Comparison of ENCODE assay signal across 20 cellular contexts in the genomic region with DNA sequence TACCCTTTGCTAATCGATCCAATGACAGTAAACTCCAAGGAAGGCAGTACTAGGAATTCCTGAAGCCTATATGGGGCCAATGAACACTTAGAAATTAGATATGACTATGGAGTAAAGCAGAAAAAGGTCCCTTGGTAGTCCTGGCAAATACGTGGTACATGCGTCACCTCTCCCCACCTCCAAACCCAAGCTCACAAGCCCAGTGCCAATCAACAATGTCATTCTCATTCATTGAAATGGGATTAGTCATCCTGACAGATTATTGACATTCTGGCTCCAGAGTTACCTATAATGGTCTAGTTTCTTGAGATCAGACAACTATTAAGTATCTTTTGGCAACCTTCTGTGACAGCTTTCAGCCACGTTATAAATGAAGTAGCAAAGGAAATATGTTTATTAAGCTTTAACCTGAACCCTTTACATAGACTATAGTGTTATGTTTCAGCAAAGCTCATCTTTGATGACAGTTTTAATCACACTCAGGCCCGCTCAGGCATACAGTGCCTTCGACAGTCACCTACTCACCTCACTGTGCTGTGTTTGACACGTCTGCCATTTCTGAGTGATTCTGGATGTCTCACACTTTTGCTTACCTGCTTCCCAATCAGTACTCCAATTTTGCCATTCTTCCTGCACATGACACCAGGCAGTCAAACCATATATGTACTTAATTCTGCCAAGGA.
A peak's percentile ranks its signal among the peaks of the same experiment; 100 is the strongest.
DNase-seq lines count a peak whose midpoint lies in the region; ATAC-seq, FAIRE-seq and TF ChIP-seq lines count a peak whose summit lies in the region.
"Had no signal": no experiment of that assay in that cellular context is flagged by ENCODE, and none has a peak within 500 bp of the region (broad histone marks: within the 10 kb centered on the region; RNA-seq: fewer than 3 reads in every experiment).

No MANE protein-coding gene starts in this region.

- H3K9me3 ChIP-seq in GM23248 (ENCODE audit: low read depth) (no peaks in the 10 kb centered on the region), GM12878 (replicated peaks; ENCODE audit: control insufficient read depth, insufficient read depth, low read length) (no peaks in the 10 kb centered on the region)
- H3K9me3 ChIP-seq: BLaER1, Caco-2 had no signal

- no peaks in the 10 kb centered on the region for H4K20me1 ChIP-seq in GM23248 (ENCODE audit: insufficient read depth)
- no peaks in the 10 kb centered on the region for H4K20me1 ChIP-seq in GM12878 (ENCODE audit: control insufficient read depth, insufficient read depth)
- H4K20me1 ChIP-seq: BLaER1 had no signal

- TF ChIP-seq CTCF in GM12878 (IDR thresholded peaks at IDR 0.05 in 2 of 3, conservative IDR thresholded peaks at IDR 0.05 in 1 of 3; ENCODE audit: control insufficient read depth in 2 of 3, extremely low read depth in 1 of 3, insufficient read depth in 1 of 3, low read depth in 3 of 3, low read length in 3 of 3) (no peak), WTC11 (IDR thresholded peaks at IDR 0.05) (no peak)

- H3K4me2 ChIP-seq in GM23248 (ENCODE audit: unreplicated experiment) (peak overlapping the region; percentile 17), GM12878 (ENCODE audit: control insufficient read depth, insufficient read depth) (peak overlapping the region; percentile 77)

- H3K27me3 Mint-ChIP-seq in activated naive CD4-positive, alpha-beta T cell treated with anti-CD3 and anti-CD28 coated beads for 36 hours (ENCODE audit: low read depth): peaks cover 2% of the 10 kb centered on the region
- H3K27me3 Mint-ChIP-seq in WTC11 (ENCODE audit: low read depth): no peaks in the 10 kb centered on the region; the same call in 1 of the 2 replicates

- no peaks in the 10 kb centered on the region for H3K36me3 Mint-ChIP-seq in activated naive CD4-positive, alpha-beta T cell treated with anti-CD3 and anti-CD28 coated beads for 36 hours (ENCODE audit: low read depth)
- H3K36me3 Mint-ChIP-seq in activated naive CD4-positive, alpha-beta T cell treated with anti-CD3 and anti-CD28 coated beads, Interleukin-2, amount 50 U/mL, for 72 hours: no peaks in the 10 kb centered on the region
- H3K36me3 Mint-ChIP-seq in WTC11: no peaks in the 10 kb centered on the region
- H3K36me3 Mint-ChIP-seq: CD4-positive, alpha-beta memory T cell had no signal

- H3K4me3 ChIP-seq in GM23248 (no peak overlapping the region), GM12878 (no peak overlapping the region)
- H3K4me3 ChIP-seq: BLaER1 had no signal

- H3K36me3 ChIP-seq in GM23248 (ENCODE audit: low read depth): no peaks in the 10 kb centered on the region
- H3K36me3 ChIP-seq in GM12878 (ENCODE audit: control insufficient read depth in 2 of 2, insufficient read depth in 2 of 2, low read length in 1 of 2): no peaks in the 10 kb centered on the region
- H3K36me3 ChIP-seq: BLaER1 had no signal

- no peak for TF ChIP-seq EP300 in GM12878 (IDR thresholded peaks at IDR 0.05; ENCODE audit: borderline replicate concordance in 1 of 2, control insufficient read depth in 1 of 2, low read depth in 2 of 2, low read length in 2 of 2)

- no TSS peak for BruUV-seq in GM12878 (replicated peaks; lab: Mats Ljungman, UMichigan)

- no peak overlapping the region for H3K4me3 Mint-ChIP-seq in activated naive CD4-positive, alpha-beta T cell treated with anti-CD3 and anti-CD28 coated beads for 36 hours
- H3K4me3 Mint-ChIP-seq in WTC11: no peak overlapping the region
- H3K4me3 Mint-ChIP-seq: CD4-positive, alpha-beta memory T cell had no signal

- H3K27ac Mint-ChIP-seq in activated naive CD4-positive, alpha-beta T cell treated with anti-CD3 and anti-CD28 coated beads for 36 hours: no peak overlapping the region
- no peak overlapping the region for H3K27ac Mint-ChIP-seq in activated naive CD4-positive, alpha-beta T cell treated with anti-CD3 and anti-CD28 coated beads, Interleukin-2, amount 50 U/mL, for 72 hours
- H3K27ac Mint-ChIP-seq in WTC11: no peak overlapping the region
- H3K27ac Mint-ChIP-seq: CD4-positive, alpha-beta memory T cell had no signal

- H3F3A ChIP-seq in GM23248 (ENCODE audit: insufficient read depth): peaks cover 14% of the 10 kb centered on the region; the same call in 1 of the 2 replicates

- in situ Hi-C loops in GM23248 (cut with MboI): no loop called here
- in situ Hi-C loops in GM12878 (cut with MboI): no loop called here

- no peaks in the 10 kb centered on the region for H3K9me2 ChIP-seq in GM23248 (ENCODE audit: insufficient read depth)

- H3K4me1 ChIP-seq in GM23248 (ENCODE audit: insufficient read depth) (peaks cover 31% of the 10 kb centered on the region), GM12878 (ENCODE audit: control insufficient read depth, insufficient read depth, low read length) (peaks cover 50% of the 10 kb centered on the region)
- H3K4me1 ChIP-seq: Caco-2 had no signal

- H3K79me2 ChIP-seq in GM23248 (ENCODE audit: insufficient read depth): no peaks in the 10 kb centered on the region
- H3K79me2 ChIP-seq in GM12878 (ENCODE audit: control insufficient read depth, insufficient read depth, low read length): no peaks in the 10 kb centered on the region

- intact Hi-C loops in activated naive CD4-positive, alpha-beta T cell treated with anti-CD3 and anti-CD28 coated beads for 36 hours (cut with micrococcal nuclease): loop anchor here (1.0 to 5.0 kb wide), 4 partner anchors 9 to 833 kb away; a partner anchor contains a TSS
- intact Hi-C loops in GM12878 (cut with micrococcal nuclease; ENCODE audit: unreplicated experiment): no loop called here

- 89 to 91% methylated on average over 7 of the region's 7 CpGs for WGBS in GM23248 (ENCODE audit: low coverage in 1 of 2, low lambda C conversion rate in 2 of 2, missing lambda C conversion rate in 2 of 2), 2 experiments
- 92% methylated on average over 7 of the region's 7 CpGs for WGBS in GM12878 (ENCODE audit: insufficient coverage, insufficient replicate concordance, low lambda C conversion rate, missing lambda C conversion rate)

- H2AFZ ChIP-seq in GM23248 (no peak overlapping the region), GM12878 (ENCODE audit: control insufficient read depth, low read depth, low read length) (no peak overlapping the region)

- no peaks in the 10 kb centered on the region; the same call in 1 of the 2 replicates for H3K27me3 ChIP-seq in GM23248 (replicated peaks; ENCODE audit: insufficient read depth)
- no peaks in the 10 kb centered on the region for H3K27me3 ChIP-seq in GM12878 (replicated peaks in 1 of 2; ENCODE audit: control insufficient read depth in 2 of 2, insufficient read depth in 2 of 2, low read length in 1 of 2)
- H3K27me3 ChIP-seq: BLaER1 had no signal

- SMC1A ChIA-PET in GM12878 (lab: Charles Lee; ENCODE audit: uncharacterized antibody, unreplicated experiment): interaction anchor here (0.8 to 8.7 kb wide), 28 partner anchors 8 to 423 kb away, joined by 3 to 128 read pairs (median 22); a partner anchor contains a TSS

- H3K9ac ChIP-seq in GM23248 (no peak overlapping the region), GM12878 (ENCODE audit: control insufficient read depth, insufficient read depth, low read length) (no peak overlapping the region)
- H3K9ac ChIP-seq: BLaER1 had no signal

- no peak for TF ChIP-seq POLR2A in GM12878 (IDR thresholded peaks at IDR 0.05; ENCODE audit: low read depth, low read length)

- CTCF ChIA-PET in activated naive CD4-positive, alpha-beta T cell treated with anti-CD3 and anti-CD28 coated beads for 36 hours (lab: Charles Lee): interaction anchor here (0.6 to 4.6 kb wide), 5 partner anchors 44 to 715 kb away, joined by 3 to 19 read pairs (median 3); a partner anchor contains a TSS
- CTCF ChIA-PET in GM12878 (lab: Yijun Ruan, JAX) (interaction anchor here (0.8 to 5.6 kb wide), 21 partner anchors 10 to 349 kb away, joined by 3 to 48 read pairs (median 6); no protein-coding TSS in a partner anchor), WTC11 (lab: Charles Lee) (no interaction called here)

- POLR2A ChIA-PET in GM12878 (lab: Charles Lee) (interaction anchor here (0.8 to 6.5 kb wide), 18 partner anchors 10 to 103 kb away, joined by 3 to 43 read pairs (median 6); a partner anchor contains a TSS), WTC11 (lab: Charles Lee) (no interaction called here)

- DNase-seq in activated naive CD4-positive, alpha-beta T cell treated with anti-CD3 and anti-CD28 coated beads for 36 hours: peak; percentile 27
- DNase-seq in activated naive CD4-positive, alpha-beta T cell treated with anti-CD3 and anti-CD28 coated beads, Interleukin-2, amount 50 U/mL, for 72 hours (ENCODE audit: low spot score in 2 of 2): no peak
- no peak for DNase-seq in GM23248
- DNase-seq in GM12878 (ENCODE audit: low read depth, low spot score): no peak
- DNase-seq in WTC11 (ENCODE audit: low spot score): no peak
- no peak for DNase-seq in A172 (ENCODE audit: low spot score)
- DNase-seq: Caco-2, GF-D8, NCI-H1694, NCI-H2081, NCI-H2171, NCI-H345, NCI-H524, NCI-H774, Right ventricle myocardium superior had no signal

- H3K9me3 Mint-ChIP-seq in activated naive CD4-positive, alpha-beta T cell treated with anti-CD3 and anti-CD28 coated beads for 36 hours: no peaks in the 10 kb centered on the region
- H3K9me3 Mint-ChIP-seq in activated naive CD4-positive, alpha-beta T cell treated with anti-CD3 and anti-CD28 coated beads, Interleukin-2, amount 50 U/mL, for 72 hours: peaks cover 0 to 11% of the 10 kb centered on the region in 2 donors
- no peaks in the 10 kb centered on the region for H3K9me3 Mint-ChIP-seq in WTC11
- H3K9me3 Mint-ChIP-seq: CD4-positive, alpha-beta memory T cell had no signal

- H3K27ac ChIP-seq in GM23248 (no peak overlapping the region), GM12878 (ENCODE audit: control insufficient read depth, insufficient read depth) (peak overlapping the region; percentile 93)
- H3K27ac ChIP-seq: BLaER1 had no signal

- H3K4me1 Mint-ChIP-seq in activated naive CD4-positive, alpha-beta T cell treated with anti-CD3 and anti-CD28 coated beads for 36 hours (ENCODE audit: low read depth): peaks cover 10% of the 10 kb centered on the region
- H3K4me1 Mint-ChIP-seq in WTC11: no peaks in the 10 kb centered on the region

- FAIRE-seq in GM12878 (lab: Jason Lieb, UNC): no peak
- FAIRE-seq: H1 had no signal

- no peak for TF ChIP-seq RAD21 in GM12878 (IDR thresholded peaks at IDR 0.05; ENCODE audit: insufficient read depth, low read depth, low read length)

- RAD21 ChIA-PET in GM12878 (lab: Charles Lee; ENCODE audit: unreplicated experiment): interaction anchor here (0.6 to 8.2 kb wide), 22 partner anchors 9 to 207 kb away, joined by 3 to 141 read pairs (median 16); a partner anchor contains a TSS

- ATAC-seq in activated naive CD4-positive, alpha-beta T cell treated with anti-CD3 and anti-CD28 coated beads, Interleukin-2, amount 50 U/mL, for 72 hours: no peak
- ATAC-seq in GM12878 (no peak), WTC11 (no peak), GM21786 (IDR thresholded peaks at IDR 0.05; ENCODE audit: unreplicated experiment) (no peak)
- ATAC-seq: HCT116 had no signal

TF ChIP-seq in WTC11, 78 proteins besides CTCF, POLR2A, EP300 and RAD21 (continues in another document):
- TF ChIP-seq ZNF263 (CRISPR knock-in tag; IDR thresholded peaks at IDR 0.05; ENCODE audit: low read depth) (no peak), ZNF396 (CRISPR knock-in tag; IDR thresholded peaks at IDR 0.05; ENCODE audit: borderline replicate concordance) (no peak)
